ENCODE assay signal across 1 cellular context in the genomic region with DNA sequence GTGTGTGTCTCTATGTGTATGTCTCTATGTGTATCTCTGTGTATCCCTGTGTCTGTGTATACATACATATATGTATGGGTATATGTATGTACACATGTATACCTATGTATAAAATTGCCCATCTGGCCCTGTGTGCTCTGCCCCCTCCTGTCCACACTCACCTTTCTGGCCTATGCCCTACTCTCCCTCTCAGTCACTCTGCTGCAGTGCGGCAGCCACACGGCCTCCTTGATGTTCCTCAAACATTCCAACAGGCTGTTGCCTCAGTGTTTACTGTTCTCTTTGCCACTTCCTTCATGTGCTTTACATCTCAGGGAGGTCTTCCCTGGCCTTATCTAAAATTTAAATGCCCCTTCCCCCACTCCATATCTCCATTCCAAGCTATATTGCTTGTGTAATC.
TF ChIP-seq lines count a peak whose summit lies in the region.

No MANE protein-coding gene starts in this region.

TF ChIP-seq in GM23338, 12 proteins besides CTCF, POLR2A, EP300 and RAD21:
- no peak for TF ChIP-seq STAT1 (IDR thresholded peaks at IDR 0.05; ENCODE audit: unreplicated experiment)
- TF ChIP-seq, protein P1, sequence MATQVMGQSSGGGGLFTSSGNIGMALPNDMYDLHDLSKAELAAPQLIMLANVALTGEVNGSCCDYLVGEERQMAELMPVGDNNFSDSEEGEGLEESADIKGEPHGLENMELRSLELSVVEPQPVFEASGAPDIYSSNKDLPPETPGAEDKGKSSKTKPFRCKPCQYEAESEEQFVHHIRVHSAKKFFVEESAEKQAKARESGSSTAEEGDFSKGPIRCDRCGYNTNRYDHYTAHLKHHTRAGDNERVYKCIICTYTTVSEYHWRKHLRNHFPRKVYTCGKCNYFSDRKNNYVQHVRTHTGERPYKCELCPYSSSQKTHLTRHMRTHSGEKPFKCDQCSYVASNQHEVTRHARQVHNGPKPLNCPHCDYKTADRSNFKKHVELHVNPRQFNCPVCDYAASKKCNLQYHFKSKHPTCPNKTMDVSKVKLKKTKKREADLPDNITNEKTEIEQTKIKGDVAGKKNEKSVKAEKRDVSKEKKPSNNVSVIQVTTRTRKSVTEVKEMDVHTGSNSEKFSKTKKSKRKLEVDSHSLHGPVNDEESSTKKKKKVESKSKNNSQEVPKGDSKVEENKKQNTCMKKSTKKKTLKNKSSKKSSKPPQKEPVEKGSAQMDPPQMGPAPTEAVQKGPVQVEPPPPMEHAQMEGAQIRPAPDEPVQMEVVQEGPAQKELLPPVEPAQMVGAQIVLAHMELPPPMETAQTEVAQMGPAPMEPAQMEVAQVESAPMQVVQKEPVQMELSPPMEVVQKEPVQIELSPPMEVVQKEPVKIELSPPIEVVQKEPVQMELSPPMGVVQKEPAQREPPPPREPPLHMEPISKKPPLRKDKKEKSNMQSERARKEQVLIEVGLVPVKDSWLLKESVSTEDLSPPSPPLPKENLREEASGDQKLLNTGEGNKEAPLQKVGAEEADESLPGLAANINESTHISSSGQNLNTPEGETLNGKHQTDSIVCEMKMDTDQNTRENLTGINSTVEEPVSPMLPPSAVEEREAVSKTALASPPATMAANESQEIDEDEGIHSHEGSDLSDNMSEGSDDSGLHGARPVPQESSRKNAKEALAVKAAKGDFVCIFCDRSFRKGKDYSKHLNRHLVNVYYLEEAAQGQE (IDR thresholded peaks at IDR 0.05; ENCODE audit: unreplicated experiment) = no peak
- no peak for TF ChIP-seq CREB1 (CRISPR knock-in tag; IDR thresholded peaks at IDR 0.05; ENCODE audit: low read depth)
- no peak for TF ChIP-seq EZH2 (IDR thresholded peaks at IDR 0.05; ENCODE audit: low read depth, unreplicated experiment)
- no peak for TF ChIP-seq ZNF114 (CRISPR knock-in tag; IDR thresholded peaks at IDR 0.05)
- no peak for TF ChIP-seq POLR2AphosphoS5 (IDR thresholded peaks at IDR 0.05; ENCODE audit: low read depth)
- TF ChIP-seq NANOG (IDR thresholded peaks at IDR 0.05; ENCODE audit: borderline replicate concordance) = no peak
- TF ChIP-seq, protein P2, sequence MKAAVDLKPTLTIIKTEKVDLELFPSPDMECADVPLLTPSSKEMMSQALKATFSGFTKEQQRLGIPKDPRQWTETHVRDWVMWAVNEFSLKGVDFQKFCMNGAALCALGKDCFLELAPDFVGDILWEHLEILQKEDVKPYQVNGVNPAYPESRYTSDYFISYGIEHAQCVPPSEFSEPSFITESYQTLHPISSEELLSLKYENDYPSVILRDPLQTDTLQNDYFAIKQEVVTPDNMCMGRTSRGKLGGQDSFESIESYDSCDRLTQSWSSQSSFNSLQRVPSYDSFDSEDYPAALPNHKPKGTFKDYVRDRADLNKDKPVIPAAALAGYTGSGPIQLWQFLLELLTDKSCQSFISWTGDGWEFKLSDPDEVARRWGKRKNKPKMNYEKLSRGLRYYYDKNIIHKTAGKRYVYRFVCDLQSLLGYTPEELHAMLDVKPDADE (IDR thresholded peaks at IDR 0.05) = no peak
- no peak for TF ChIP-seq JUNB (IDR thresholded peaks at IDR 0.05; ENCODE audit: unreplicated experiment)
- no peak for TF ChIP-seq EZH2phosphoT487 (IDR thresholded peaks at IDR 0.05; ENCODE audit: unreplicated experiment)
- no peak for TF ChIP-seq ZNF331 (CRISPR knock-in tag; IDR thresholded peaks at IDR 0.05; ENCODE audit: low read depth)
- TF ChIP-seq ZNF462 (CRISPR knock-in tag; IDR thresholded peaks at IDR 0.05) = no peak
